Comparison of ENCODE assay signal across 10 cellular contexts in genomic region chr19:45781282-45782161, GRCh38. TPM values are rescaled to one million over a fixed set of nuclear protein-coding genes. Genes with fewer than 3 reads are reported as not detected.
A peak's percentile ranks its signal among the peaks of the same experiment; 100 is the strongest.
DNase-seq lines count a peak whose midpoint lies in the region; ATAC-seq, FAIRE-seq and TF ChIP-seq lines count a peak whose summit lies in the region.
"Had no signal": no experiment of that assay in that cellular context is flagged by ENCODE, and none has a peak within 500 bp of the region (broad histone marks: within the 10 kb centered on the region; RNA-seq: fewer than 3 reads in every experiment).

No MANE protein-coding gene starts in this region.

- peak overlapping the region; percentile 88 for H3K4me2 ChIP-seq in A549

- POLR2A ChIA-PET in A549 (lab: Yijun Ruan, JAX): interaction anchor here (1.2 to 3.0 kb wide), 3 partner anchors 11 to 18 kb away, joined by 3 to 42 read pairs (median 30); partner anchors contain the start of genes DMWD and SIX5

- WGBS in A549 (ENCODE audit: missing lambda C conversion rate): 28% methylated on average over 14 of the region's 17 CpGs
- 82% methylated on average over 16 of the region's 17 CpGs for WGBS in mesodermal cell (ENCODE audit: insufficient coverage in 2 of 2), 2 experiments

- CTCF ChIA-PET in A549 (lab: Yijun Ruan, JAX): interaction anchor here (0.6 to 74.3 kb wide), 6 partner anchors 3 to 96 kb away, joined by 3 to 2204 read pairs (median 4); partner anchors contain the start of genes DMPK, DMWD, FOXA3 and QPCTL

- peak; percentile 45 to 52 for ATAC-seq in A549
- no peak for ATAC-seq in GM19035 (IDR thresholded peaks at IDR 0.05; ENCODE audit: unreplicated experiment)
- ATAC-seq in GM21737 (IDR thresholded peaks at IDR 0.05; ENCODE audit: unreplicated experiment): no peak

- peaks cover 50% of the 10 kb centered on the region for H3K36me3 ChIP-seq in mesodermal cell (ENCODE audit: control insufficient read depth, insufficient read depth, low read length)

- TF ChIP-seq CTCF in A549 (IDR thresholded peaks at IDR 0.05) (no peak), astrocyte of the cerebellum (IDR thresholded peaks at IDR 0.05; ENCODE audit: low read depth, low read length, missing control alignments) (no peak)

- DNase-seq in A549 (ENCODE audit: low read depth in 1 of 2, low spot score in 1 of 2) (peak; percentile 57 to 92), NCI-H1417 treated with DMSO at 0.1 percent for 48 hours (lab: John Stamatoyannopoulos, UW) (peak; percentile 5), astrocyte of the cerebellum (ENCODE audit: low read depth) (no peak), NCI-H82 (lab: John Stamatoyannopoulos, UW) (no peak), T-helper 2 cell (no peak)
- DNase-seq: activated CD8-positive, alpha-beta memory T cell treated with anti-CD3 and anti-CD28 coated beads, Interleukin-2, amount 50 U/mL, for 4 hours had no signal

- TF ChIP-seq POLR2A in A549 (IDR thresholded peaks at IDR 0.05; ENCODE audit: low read length): no peak

- H3K27ac ChIP-seq in A549: peak overlapping the region; percentile 90 to 96
- no peak overlapping the region for H3K27ac ChIP-seq in mesodermal cell (ENCODE audit: low read depth, low read length, severe bottlenecking)
- H3K27ac ChIP-seq: C4-2B had no signal

- H3K4me1 ChIP-seq in A549 (peaks cover 56% of the 10 kb centered on the region), mesodermal cell (ENCODE audit: control insufficient read depth, insufficient read depth, low read length, poor library complexity, severe bottlenecking) (peaks cover 49% of the 10 kb centered on the region)

- H3K4me3 ChIP-seq in A549: peak overlapping the region; percentile 34
- peak overlapping the region; percentile 24 for H3K4me3 ChIP-seq in astrocyte of the cerebellum (ENCODE audit: low read depth, low read length)
- H3K4me3 ChIP-seq in mesodermal cell (ENCODE audit: extremely low read depth, insufficient read depth, low read length, poor library complexity, severe bottlenecking): peak overlapping the region; percentile 19

- H3K9me3 ChIP-seq in A549 (no peaks in the 10 kb centered on the region), mesodermal cell (ENCODE audit: control insufficient read depth, low read length) (no peaks in the 10 kb centered on the region)

- TF ChIP-seq RAD21 in A549 (conservative IDR thresholded peaks at IDR 0.05 in 1 of 2, IDR thresholded peaks at IDR 0.05 in 1 of 2): no peak

- in situ Hi-C loops in astrocyte of the cerebellum (cut with HindIII; ENCODE audit: low sequenced_read_pairs): no loop called here

- 0 out of 5 replicates have a peak, but pooled peaks of 1 of the 2 experiments have one; percentile 32 for TF ChIP-seq EP300 in A549 (IDR thresholded peaks at IDR 0.05)

- peak; percentile 59 for FAIRE-seq in A549 (lab: Jason Lieb, UNC)

TF ChIP-seq in A549, 52 proteins besides CTCF, POLR2A, EP300 and RAD21:
- TF ChIP-seq CBX8 (IDR thresholded peaks at IDR 0.05) (no peak), JUN (IDR thresholded peaks at IDR 0.05) (peak in 1 of 2 experiments; percentile 71; a peak in 3 of 5 replicates), ATOH8 (CRISPR knock-in tag; IDR thresholded peaks at IDR 0.05; ENCODE audit: low read depth) (peak; percentile 73), FOSL2 (IDR thresholded peaks at IDR 0.05) (no peak), FOSL2 (CRISPR knock-in tag; IDR thresholded peaks at IDR 0.05) (peak; percentile 70), FOSB (CRISPR knock-in tag; IDR thresholded peaks at IDR 0.05) (no peak), MAX (IDR thresholded peaks at IDR 0.05) (peak; percentile 35; the same call in 1 of the 2 replicates), NR3C1 (IDR thresholded peaks at IDR 0.05) (no peak), JUNB (IDR thresholded peaks at IDR 0.05) (peak; percentile 49), PBX3 (IDR thresholded peaks at IDR 0.05) (peak; percentile 42; the same call in 1 of the 2 replicates)

RNA-seq across cellular contexts. Expression of gene DMPK, which starts 0.8 kb away (rescaled TPM):
- polyA plus RNA-seq in A549 (2011; rRNA removed) (12.5 and 21.6 TPM in 2 replicates), A549 (2017; fragmentation: RNase III; extraction: RNeasy Plus Mini Kit Qiagen cat#74134 plus additional on column Dnase treatment) (46.3 to 57.5 TPM (median 56.6 TPM) in 3 replicates)
- polyA plus RNA-seq in A549 (2012; cell fraction: cytosol; rRNA removed): 43.1 and 57.9 TPM in 2 replicates
- polyA plus RNA-seq in A549 (2012; cell fraction: nucleus; rRNA removed): 286 and 295 TPM in 2 replicates
- polyA minus RNA-seq in A549 (2011; rRNA and poly(A)+ RNA removed): 8.8 and 9.1 TPM in 2 replicates
- polyA plus RNA-seq in mesodermal cell (2013, experiment 1 of 2): 43.9 TPM
- 38.5 TPM for polyA plus RNA-seq in mesodermal cell (2013, experiment 2 of 2)

RNA-seq across cellular contexts. Expression of gene DMWD, which starts 11.1 kb away (rescaled TPM):
- polyA plus RNA-seq in A549 (2011; rRNA removed) (17.1 and 17.5 TPM in 2 replicates), A549 (2017; fragmentation: RNase III; extraction: RNeasy Plus Mini Kit Qiagen cat#74134 plus additional on column Dnase treatment) (29.9 to 31.3 TPM (median 29.9 TPM) in 3 replicates)
- polyA plus RNA-seq in A549 (2012; cell fraction: cytosol; rRNA removed): 28.8 and 39.5 TPM in 2 replicates
- 74.3 and 105 TPM in 2 replicates for polyA plus RNA-seq in A549 (2012; cell fraction: nucleus; rRNA removed)
- polyA minus RNA-seq in A549 (2011; rRNA and poly(A)+ RNA removed): 34.6 and 43.7 TPM in 2 replicates
- polyA plus RNA-seq in mesodermal cell (2013, experiment 1 of 2): 44.6 TPM
- polyA plus RNA-seq in mesodermal cell (2013, experiment 2 of 2): 38.7 TPM

RNA-seq across cellular contexts. Expression of gene SIX5, which starts 12.5 kb away (rescaled TPM):
- polyA plus RNA-seq in A549 (2011; rRNA removed) (8.9 and 10.0 TPM in 2 replicates), A549 (2017; fragmentation: RNase III; extraction: RNeasy Plus Mini Kit Qiagen cat#74134 plus additional on column Dnase treatment) (19.6 to 24.7 TPM (median 24.7 TPM) in 3 replicates)
- 19.5 and 28.5 TPM in 2 replicates for polyA plus RNA-seq in A549 (2012; cell fraction: cytosol; rRNA removed)
- 52.4 and 77.1 TPM in 2 replicates for polyA plus RNA-seq in A549 (2012; cell fraction: nucleus; rRNA removed)
- 7.9 and 11.3 TPM in 2 replicates for polyA minus RNA-seq in A549 (2011; rRNA and poly(A)+ RNA removed)
- 29.0 TPM for polyA plus RNA-seq in mesodermal cell (2013, experiment 1 of 2)
- polyA plus RNA-seq in mesodermal cell (2013, experiment 2 of 2): 24.5 TPM

RNA-seq across cellular contexts. Expression of gene RSPH6A, which starts 33.6 kb away (rescaled TPM):
- polyA plus RNA-seq in A549 (2011; rRNA removed) (0.04 TPM in 1 of 2 replicates, not detected in the other), A549 (2017; fragmentation: RNase III; extraction: RNeasy Plus Mini Kit Qiagen cat#74134 plus additional on column Dnase treatment) (0.04 TPM in 1 of 3 replicates, not detected in the others)
- 0.03 TPM in 1 of 2 replicates, not detected in the other for polyA plus RNA-seq in A549 (2012; cell fraction: cytosol; rRNA removed)
- 0.09 and 0.13 TPM in 2 replicates for polyA plus RNA-seq in A549 (2012; cell fraction: nucleus; rRNA removed)
- 0.24 TPM in 1 of 2 replicates, not detected in the other for polyA minus RNA-seq in A549 (2011; rRNA and poly(A)+ RNA removed)
- polyA plus RNA-seq in mesodermal cell (2013, experiment 1 of 2): not detected
- not detected for polyA plus RNA-seq in mesodermal cell (2013, experiment 2 of 2)

RNA-seq across cellular contexts. Expression of gene MEIOSIN, which starts 48.3 kb away (rescaled TPM):
- polyA plus RNA-seq in A549 (2011; rRNA removed) (0.05 TPM in 1 of 2 replicates, not detected in the other), A549 (2017; fragmentation: RNase III; extraction: RNeasy Plus Mini Kit Qiagen cat#74134 plus additional on column Dnase treatment) (0.04 TPM in 1 of 3 replicates, not detected in the others)
- polyA plus RNA-seq in A549 (2012; cell fraction: cytosol; rRNA removed): 0.09 and 0.10 TPM in 2 replicates
- polyA plus RNA-seq in A549 (2012; cell fraction: nucleus; rRNA removed): 0.06 and 0.16 TPM in 2 replicates
- polyA minus RNA-seq in A549 (2011; rRNA and poly(A)+ RNA removed): not detected in 2 replicates
- not detected for polyA plus RNA-seq in mesodermal cell (2013, experiment 1 of 2)
- not detected for polyA plus RNA-seq in mesodermal cell (2013, experiment 2 of 2)

Comparison
In these comparisons a context has a peak if more than half of its experiments do, and no peak if none do; other contexts are left out.
1. ATAC-seq: peak in A549 (2 of 2); none in GM19035 (single experiment) and GM21737 (single experiment).
2. DNase-seq: peak in A549 (2 of 2) and NCI-H1417 treated with DMSO at 0.1 percent for 48 hours (single experiment); none in astrocyte of the cerebellum (single experiment), NCI-H82 (single experiment) and T-helper 2 cell (0 of 5).
3. Peak in every context shown above with its lines, with median percentiles within 50 percentile points of each other: H3K4me3 ChIP-seq.